Comparison of ENCODE assay signal across 8 cellular contexts in the genomic region with DNA sequence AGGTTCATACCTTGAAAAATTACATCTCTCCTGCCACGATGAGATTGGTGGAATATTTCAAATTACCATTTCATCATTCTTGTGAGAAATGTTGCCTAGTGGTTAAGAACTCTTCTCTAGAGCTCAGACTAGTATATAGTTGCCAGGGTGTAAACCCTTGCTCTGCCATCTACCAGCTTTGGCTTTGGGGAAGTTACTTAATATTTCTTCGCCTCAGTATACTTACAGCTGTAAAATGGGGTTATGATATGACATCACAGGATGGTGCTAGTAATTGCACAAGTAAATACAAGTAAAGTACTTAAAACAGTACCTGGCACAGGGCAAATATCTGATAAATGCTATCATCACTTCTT. TPM values are rescaled to one million over a fixed set of nuclear protein-coding genes. Genes with fewer than 3 reads are reported as not detected.
DNase-seq lines count a peak whose midpoint lies in the region; ATAC-seq and TF ChIP-seq lines count a peak whose summit lies in the region.

No MANE protein-coding gene starts in this region.

- peaks cover 25% of the 10 kb centered on the region for H3K4me1 Mint-ChIP-seq in Caco-2 (ENCODE audit: low read depth, unreplicated experiment)
- H3K4me1 Mint-ChIP-seq in stimulated activated naive B cell treated with anti-CD40 and anti-IgM and Interleukin-4, amounts not matched to agents 10 μg/mL and 1 μg/mL and 100 μg/mL, for 72 hours = peaks cover 21 to 56% of the 10 kb centered on the region in 2 donors

- CTCF ChIA-PET in Caco-2 (lab: Charles Lee) = interaction anchor here (0.6 kb wide), 2 partner anchors 10 to 338 kb away, joined by 3 read pairs; no protein-coding TSS in a partner anchor

- H3K27me3 Mint-ChIP-seq in Caco-2 (ENCODE audit: insufficient read depth, unreplicated experiment) = no peaks in the 10 kb centered on the region
- H3K27me3 Mint-ChIP-seq in stimulated activated naive B cell treated with anti-CD40 and anti-IgM and Interleukin-4, amounts not matched to agents 10 μg/mL and 1 μg/mL and 100 μg/mL, for 72 hours = no peaks in the 10 kb centered on the region

- no peaks in the 10 kb centered on the region for H3K9me3 Mint-ChIP-seq in Caco-2 (ENCODE audit: unreplicated experiment)
- no peaks in the 10 kb centered on the region for H3K9me3 Mint-ChIP-seq in stimulated activated naive B cell treated with anti-CD40 and anti-IgM and Interleukin-4, amounts not matched to agents 10 μg/mL and 1 μg/mL and 100 μg/mL, for 72 hours

- intact Hi-C loops in Caco-2 (cut with micrococcal nuclease; ENCODE audit: unreplicated experiment) = loop anchor here (2.0 to 10.0 kb wide), 3 partner anchors 14 to 541 kb away; partner anchors contain the start of gene HNMT
- intact Hi-C loops in right cardiac atrium (cut with DNase I) = no loop called here

- H3K36me3 ChIP-seq in Caco-2 (ENCODE audit: control insufficient read depth, insufficient read depth, low read length) = no peaks in the 10 kb centered on the region

- peak overlapping the region; percentile 89 for H3K27ac Mint-ChIP-seq in Caco-2 (ENCODE audit: unreplicated experiment)
- peak overlapping the region; percentile 96 for H3K27ac Mint-ChIP-seq in stimulated activated naive B cell treated with anti-CD40 and anti-IgM and Interleukin-4, amounts not matched to agents 10 μg/mL and 1 μg/mL and 100 μg/mL, for 72 hours

- H3K4me3 ChIP-seq in Caco-2 (ENCODE audit: low read depth, low read length) = peak overlapping the region; percentile 89
- peak overlapping the region; percentile 85 for H3K4me3 ChIP-seq in WI38 (ENCODE audit: low read depth, low read length)
- H3K4me3 ChIP-seq in right cardiac atrium (ENCODE audit: low read length) = peak overlapping the region; percentile 94

- peaks cover 10% of the 10 kb centered on the region for H3K36me3 Mint-ChIP-seq in Caco-2 (ENCODE audit: insufficient read depth, unreplicated experiment)
- H3K36me3 Mint-ChIP-seq in stimulated activated naive B cell treated with anti-CD40 and anti-IgM and Interleukin-4, amounts not matched to agents 10 μg/mL and 1 μg/mL and 100 μg/mL, for 72 hours = peaks cover 12 to 15% of the 10 kb centered on the region in 2 donors

- ATAC-seq in HG03378 (IDR thresholded peaks at IDR 0.05; ENCODE audit: unreplicated experiment) (peak; percentile 29), right cardiac atrium (no peak), GM21825 (IDR thresholded peaks at IDR 0.05; ENCODE audit: unreplicated experiment) (no peak)
- peak; percentile 10 to 20 for ATAC-seq in stimulated activated naive B cell treated with anti-CD40 and anti-IgM and Interleukin-4, amounts not matched to agents 10 μg/mL and 1 μg/mL and 100 μg/mL, for 72 hours (replicated peaks)

- POLR2A ChIA-PET in Caco-2 (lab: Charles Lee) = no interaction called here

- no peaks in the 10 kb centered on the region for H3K27me3 ChIP-seq in Caco-2 (replicated peaks; ENCODE audit: control insufficient read depth, insufficient read depth, low read length)
- H3K27me3 ChIP-seq in right cardiac atrium (ENCODE audit: control insufficient read depth, insufficient read depth) = no peaks in the 10 kb centered on the region

- H3K9me3 ChIP-seq in Caco-2 (no peaks in the 10 kb centered on the region), right cardiac atrium (ENCODE audit: control insufficient read depth, low read length) (no peaks in the 10 kb centered on the region)

- H3K4me1 ChIP-seq in Caco-2 = peaks cover 51% of the 10 kb centered on the region
- H3K4me1 ChIP-seq in right cardiac atrium (ENCODE audit: control insufficient read depth, insufficient read depth, low read length) = peaks cover 8% of the 10 kb centered on the region

- TF ChIP-seq CTCF in Caco-2 (IDR thresholded peaks at IDR 0.05; ENCODE audit: insufficient read depth in 1 of 2, low read depth in 1 of 2, low read length in 1 of 2, severe bottlenecking in 1 of 2, unreplicated experiment in 1 of 2) (no peak), WI38 (IDR thresholded peaks at IDR 0.05; ENCODE audit: low read depth, low read length) (no peak)

- no peak for DNase-seq in Caco-2
- DNase-seq in right cardiac atrium = no peak
- DNase-seq in stimulated activated naive B cell treated with anti-CD40 and anti-IgM and Interleukin-4, amounts not matched to agents 10 μg/mL and 1 μg/mL and 100 μg/mL, for 72 hours = no peak
- DNase-seq in UCSD-AML1 (lab: John Stamatoyannopoulos, UW; ENCODE audit: unreplicated experiment) = no peak
- no peak for DNase-seq in middle frontal gyrus (ENCODE audit: extremely low spot score, low spot score)

- BruUV-seq in Caco-2 (replicated peaks; lab: Mats Ljungman, UMichigan) = no TSS peak

- no peak overlapping the region for H3K27ac ChIP-seq in right cardiac atrium (ENCODE audit: low read length)

- H3K4me3 Mint-ChIP-seq in Caco-2 (ENCODE audit: unreplicated experiment) = peak overlapping the region; percentile 88
- H3K4me3 Mint-ChIP-seq in stimulated activated naive B cell treated with anti-CD40 and anti-IgM and Interleukin-4, amounts not matched to agents 10 μg/mL and 1 μg/mL and 100 μg/mL, for 72 hours = peak overlapping the region; percentile 95 to 97

- WGBS in right cardiac atrium = 48% methylated on average over 2 of the region's 2 CpGs

RNA-seq across cellular contexts. Expression of gene SPOPL, which starts 1.5 kb away (rescaled TPM):
- total RNA-seq in Caco-2 (2022) = 31.6 and 32.9 TPM in 2 replicates
- 10 to 100 TPM; 13.2 to 20.4 (median 15.5) TPM for total RNA-seq in right cardiac atrium
- 4.1 TPM for polyA plus RNA-seq in right cardiac atrium

Comparison
In these comparisons a context has a peak if more than half of its experiments do, and no peak if none do; other contexts are left out.
1. ATAC-seq: peak in HG03378 (single experiment) and stimulated activated naive B cell treated with anti-CD40 and anti-IgM and Interleukin-4, amounts not matched to agents 10 μg/mL and 1 μg/mL and 100 μg/mL, for 72 hours (2 of 2); none in right cardiac atrium (0 of 2) and GM21825 (single experiment).
2. Peak in every context shown above with its lines, with median percentiles within 50 percentile points of each other: H3K4me3 ChIP-seq.